9 cellular contexts compared by ENCODE assay signal in the genomic region with DNA sequence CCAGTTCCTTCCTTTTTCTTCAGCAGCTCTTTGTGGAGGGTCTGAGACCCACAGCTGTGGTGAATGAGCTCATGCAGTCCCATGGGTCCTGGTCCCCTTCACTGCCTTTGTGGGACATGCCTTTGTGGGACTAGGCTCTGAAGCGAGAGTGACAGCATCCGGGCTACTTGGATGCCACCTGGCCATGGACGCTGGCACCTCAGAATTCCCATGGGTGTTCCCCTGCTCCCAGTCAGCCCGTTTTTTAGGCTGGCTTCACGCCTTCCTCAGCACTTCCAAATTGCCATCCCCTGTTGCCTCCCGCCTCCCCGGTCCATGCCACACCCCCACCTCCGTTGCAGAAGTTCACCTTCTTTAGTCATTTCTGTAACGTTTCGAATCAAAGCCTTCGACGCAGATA. TPM values are rescaled to one million over a fixed set of nuclear protein-coding genes. Genes with fewer than 3 reads are reported as not detected.
DNase-seq lines count a peak whose midpoint lies in the region; ATAC-seq and TF ChIP-seq lines count a peak whose summit lies in the region.
"Had no signal": no experiment of that assay in that cellular context is flagged by ENCODE, and none has a peak within 500 bp of the region (broad histone marks: within the 10 kb centered on the region; RNA-seq: fewer than 3 reads in every experiment).

No MANE protein-coding gene starts in this region.

- no peak overlapping the region for H2AFZ ChIP-seq in hepatocyte

- no peaks in the 10 kb centered on the region for H3K36me3 ChIP-seq in hepatocyte (replicated peaks; ENCODE audit: insufficient read depth, low read depth)

- peak overlapping the region; percentile 92 for H3K27ac Mint-ChIP-seq in activated T-helper 17 cell treated with anti-CD3 and anti-CD28 coated beads, Interleukin-2, amount 50 U/mL, for 72 hours
- H3K27ac Mint-ChIP-seq in progenitor cell of endocrine pancreas: peak overlapping the region; percentile 56

- no peaks in the 10 kb centered on the region for H3K9me3 ChIP-seq in hepatocyte (ENCODE audit: low read depth)

- no peaks in the 10 kb centered on the region for H3K36me3 Mint-ChIP-seq in activated T-helper 17 cell treated with anti-CD3 and anti-CD28 coated beads, Interleukin-2, amount 50 U/mL, for 72 hours (ENCODE audit: low read depth)
- peaks cover 7% of the 10 kb centered on the region for H3K36me3 Mint-ChIP-seq in progenitor cell of endocrine pancreas (ENCODE audit: insufficient read depth)

- 93% methylated on average over 12 of the region's 12 CpGs for WGBS in hepatocyte (ENCODE audit: low lambda C conversion rate, missing lambda C conversion rate)

- no peak overlapping the region for H3K4me3 ChIP-seq in hepatocyte

- peak; percentile 21 for ATAC-seq in GM19328 (IDR thresholded peaks at IDR 0.05; ENCODE audit: unreplicated experiment)
- peak; percentile 5 for ATAC-seq in HG02759 (IDR thresholded peaks at IDR 0.05; ENCODE audit: unreplicated experiment)
- peak; percentile 38 for ATAC-seq in activated T-helper 17 cell treated with anti-CD3 and anti-CD28 coated beads, Interleukin-2, amount 50 U/mL, for 72 hours (replicated peaks)

- TF ChIP-seq CTCF in progenitor cell of endocrine pancreas (IDR thresholded peaks at IDR 0.05; ENCODE audit: unreplicated experiment) (no peak), hepatocyte (IDR thresholded peaks at IDR 0.05; ENCODE audit: poor library complexity) (no peak)

- H3K27me3 Mint-ChIP-seq in activated T-helper 17 cell treated with anti-CD3 and anti-CD28 coated beads, Interleukin-2, amount 50 U/mL, for 72 hours: no peaks in the 10 kb centered on the region
- no peaks in the 10 kb centered on the region for H3K27me3 Mint-ChIP-seq in progenitor cell of endocrine pancreas

- peaks cover 5% of the 10 kb centered on the region for H3K79me2 ChIP-seq in hepatocyte

- peak overlapping the region; percentile 84 for H3K4me3 Mint-ChIP-seq in activated T-helper 17 cell treated with anti-CD3 and anti-CD28 coated beads, Interleukin-2, amount 50 U/mL, for 72 hours
- no peak overlapping the region for H3K4me3 Mint-ChIP-seq in progenitor cell of endocrine pancreas (ENCODE audit: low read depth)

- H3K27ac ChIP-seq in hepatocyte: no peak overlapping the region

- H3K9me2 ChIP-seq in hepatocyte (replicated peaks; ENCODE audit: insufficient read depth): no peaks in the 10 kb centered on the region

- H4K20me1 ChIP-seq in hepatocyte (ENCODE audit: insufficient read depth, poor library complexity, severe bottlenecking): peaks cover 5% of the 10 kb centered on the region

- no peaks in the 10 kb centered on the region for H3K9me3 Mint-ChIP-seq in activated T-helper 17 cell treated with anti-CD3 and anti-CD28 coated beads, Interleukin-2, amount 50 U/mL, for 72 hours
- no peaks in the 10 kb centered on the region for H3K9me3 Mint-ChIP-seq in progenitor cell of endocrine pancreas (ENCODE audit: low read depth)

- DNase-seq in progenitor cell of endocrine pancreas (ENCODE audit: low spot score, unreplicated experiment): no peak
- DNase-seq in SHP77 (lab: John Stamatoyannopoulos, UW): no peak
- DNase-seq in hepatocyte (ENCODE audit: low spot score): no peak
- DNase-seq in NCI-H2196 treated with DMSO at 0.1 percent for 48 hours (lab: John Stamatoyannopoulos, UW; ENCODE audit: unreplicated experiment): no peak
- DNase-seq: activated gamma-delta T cell, NCI-H345 had no signal

- no peaks in the 10 kb centered on the region for H3K27me3 ChIP-seq in hepatocyte

- no peak overlapping the region for H3K4me2 ChIP-seq in hepatocyte

- peaks cover 12% of the 10 kb centered on the region for H3K4me1 Mint-ChIP-seq in activated T-helper 17 cell treated with anti-CD3 and anti-CD28 coated beads, Interleukin-2, amount 50 U/mL, for 72 hours
- peaks cover 3% of the 10 kb centered on the region for H3K4me1 Mint-ChIP-seq in progenitor cell of endocrine pancreas (ENCODE audit: low read depth)

- peaks cover 9% of the 10 kb centered on the region for H3K4me1 ChIP-seq in hepatocyte (ENCODE audit: insufficient read depth)

RNA-seq across cellular contexts. Expression of a gene that starts 45.1 kb away (rescaled TPM):
- total RNA-seq in activated T-helper 17 cell treated with anti-CD3 and anti-CD28 coated beads, Interleukin-2, amount 50 U/mL, for 72 hours: under 1 TPM; 0.28 to 0.32 TPM
- total RNA-seq in progenitor cell of endocrine pancreas (1.7 and 2.7 TPM in 2 replicates), hepatocyte (1.1 and 1.6 TPM in 2 replicates)
- polyA plus RNA-seq in hepatocyte: 1.1 and 2.9 TPM in 2 replicates
